In genomic region chr15:48996276-48996675, GRCh38 we compare ENCODE assay signal across 25 cellular contexts. TPM values are rescaled to one million over a fixed set of nuclear protein-coding genes. Genes with fewer than 3 reads are reported as not detected.
DNase-seq lines count a peak whose midpoint lies in the region; ATAC-seq, FAIRE-seq and TF ChIP-seq lines count a peak whose summit lies in the region.
"Had no signal": no experiment of that assay in that cellular context is flagged by ENCODE, and none has a peak within 500 bp of the region (broad histone marks: within the 10 kb centered on the region; RNA-seq: fewer than 3 reads in every experiment).

No MANE protein-coding gene starts in this region.

- intact Hi-C loops in ascending aorta (cut with DNase I) = no loop called here

- H3K9ac ChIP-seq in astrocyte (ENCODE audit: low read length) = no peak overlapping the region

- H3K4me3 Mint-ChIP-seq in HFFc6 (no peak overlapping the region), astrocyte (ENCODE audit: unreplicated experiment) (no peak overlapping the region)
- H3K4me3 Mint-ChIP-seq in activated T-cell treated with anti-CD3 and anti-CD28 coated beads, Interleukin-2, amount 50 U/mL, for 72 hours = no peak overlapping the region
- H3K4me3 Mint-ChIP-seq: B cell had no signal

- H3K4me1 ChIP-seq in astrocyte (ENCODE audit: insufficient read depth, low read length) (no peaks in the 10 kb centered on the region), ascending aorta (no peaks in the 10 kb centered on the region)

- TF ChIP-seq CTCF in HFFc6 (IDR thresholded peaks at IDR 0.05) (no peak), astrocyte (IDR thresholded peaks at IDR 0.05; ENCODE audit: insufficient read depth, low read depth, low read length) (no peak), ascending aorta (IDR thresholded peaks at IDR 0.05) (no peak)

- ATAC-seq in HG02973 (IDR thresholded peaks at IDR 0.05; ENCODE audit: unreplicated experiment) = no peak
- no peak for ATAC-seq in activated T-cell treated with anti-CD3 and anti-CD28 coated beads, Interleukin-2, amount 50 U/mL, for 72 hours (replicated peaks in 1 of 2)
- ATAC-seq: GM12878, PC-3, SK-N-SH treated with all-trans-retinoic acid at 6 μM for 48 hours had no signal

- no peak overlapping the region for H2AFZ ChIP-seq in astrocyte (ENCODE audit: low read depth, low read length)

- H3K9me3 ChIP-seq in astrocyte (ENCODE audit: insufficient read depth, low read depth, low read length) = no peaks in the 10 kb centered on the region
- H3K9me3 ChIP-seq in ascending aorta = no peaks in the 10 kb centered on the region
- H3K9me3 ChIP-seq: MG63 had no signal

- H3K27me3 Mint-ChIP-seq in HFFc6 (ENCODE audit: insufficient read depth) (no peaks in the 10 kb centered on the region; the same call in 1 of the 2 replicates), astrocyte (ENCODE audit: low read depth, unreplicated experiment) (no peaks in the 10 kb centered on the region)
- H3K27me3 Mint-ChIP-seq in activated T-cell treated with anti-CD3 and anti-CD28 coated beads, Interleukin-2, amount 50 U/mL, for 72 hours (ENCODE audit: low read depth) = no peaks in the 10 kb centered on the region
- H3K27me3 Mint-ChIP-seq: B cell had no signal

- H3K27ac Mint-ChIP-seq in HFFc6 = 0 out of 2 replicates have a peak overlapping the region, but pooled peaks have one; percentile 19
- peak overlapping the region; percentile 81 for H3K27ac Mint-ChIP-seq in astrocyte (ENCODE audit: unreplicated experiment)
- no peak overlapping the region for H3K27ac Mint-ChIP-seq in activated T-cell treated with anti-CD3 and anti-CD28 coated beads, Interleukin-2, amount 50 U/mL, for 72 hours
- H3K27ac Mint-ChIP-seq: B cell had no signal

- H3K4me1 Mint-ChIP-seq in HFFc6 (ENCODE audit: low read depth) (peaks cover 43% of the 10 kb centered on the region), astrocyte (ENCODE audit: low read depth, unreplicated experiment) (peaks cover 16% of the 10 kb centered on the region)
- no peaks in the 10 kb centered on the region for H3K4me1 Mint-ChIP-seq in activated T-cell treated with anti-CD3 and anti-CD28 coated beads, Interleukin-2, amount 50 U/mL, for 72 hours (ENCODE audit: low read depth)

- H3K4me3 ChIP-seq in astrocyte (ENCODE audit: insufficient read depth, low read depth, low read length) (no peak overlapping the region), ascending aorta (no peak overlapping the region)
- H3K4me3 ChIP-seq: GM12878, MG63 had no signal

- no peaks in the 10 kb centered on the region for H3K9me3 Mint-ChIP-seq in HFFc6
- H3K9me3 Mint-ChIP-seq in astrocyte (ENCODE audit: unreplicated experiment) = no peaks in the 10 kb centered on the region
- no peaks in the 10 kb centered on the region for H3K9me3 Mint-ChIP-seq in activated T-cell treated with anti-CD3 and anti-CD28 coated beads, Interleukin-2, amount 50 U/mL, for 72 hours

- H3K36me3 Mint-ChIP-seq in HFFc6 (ENCODE audit: low read depth) (peaks cover 65% of the 10 kb centered on the region), astrocyte (ENCODE audit: low read depth, unreplicated experiment) (peaks cover 19% of the 10 kb centered on the region)
- peaks cover 3 to 11% of the 10 kb centered on the region in 2 donors for H3K36me3 Mint-ChIP-seq in activated T-cell treated with anti-CD3 and anti-CD28 coated beads, Interleukin-2, amount 50 U/mL, for 72 hours (ENCODE audit: insufficient read depth in 2 of 2)

- H3K79me2 ChIP-seq in astrocyte (ENCODE audit: insufficient read depth, low read length) = no peaks in the 10 kb centered on the region

- H3K36me3 ChIP-seq in astrocyte (ENCODE audit: insufficient read depth, low read length) (peaks cover 51% of the 10 kb centered on the region), ascending aorta (peaks cover 41 to 71% of the 10 kb centered on the region in 2 donors)

- H3K4me2 ChIP-seq in astrocyte (ENCODE audit: low read length) = no peak overlapping the region

- H3K27me3 ChIP-seq in astrocyte (ENCODE audit: insufficient read depth, low read length) = no peaks in the 10 kb centered on the region
- no peaks in the 10 kb centered on the region for H3K27me3 ChIP-seq in ascending aorta
- H3K27me3 ChIP-seq: MG63 had no signal

- no peak overlapping the region for H3K27ac ChIP-seq in astrocyte (ENCODE audit: low read depth, low read length)
- H3K27ac ChIP-seq in ascending aorta = no peak overlapping the region
- H3K27ac ChIP-seq: HL-60 had no signal

- no peaks in the 10 kb centered on the region for H4K20me1 ChIP-seq in astrocyte (ENCODE audit: insufficient read depth, low read length)

- FAIRE-seq in astrocyte (lab: Jason Lieb, UNC) = no peak
- FAIRE-seq: GM12878, H1 had no signal

- no peak for DNase-seq in HFFc6
- DNase-seq in astrocyte (ENCODE audit: low read depth) = peak; percentile 41
- DNase-seq in hepatic stellate cell (ENCODE audit: low spot score) = peak; percentile 18
- no peak for DNase-seq in activated T-cell treated with anti-CD3 and anti-CD28 coated beads, Interleukin-2, amount 50 U/mL, for 72 hours
- no peak for DNase-seq in ascending aorta (ENCODE audit: low spot score in 2 of 2)
- no peak for DNase-seq in T-helper 1 cell
- DNase-seq: ACHN, DMS 273 treated with DMSO at 0.1 percent for 48 hours, GF-D8, Karpas-422, MG63, NCI-H1048, NCI-H1436 treated with DMSO at 0.1 percent for 48 hours, NCI-H2029, NCI-H345, NCI-H524 treated with DMSO at 0.1 percent for 48 hours, PC-3, RPMI8226, SHP77 treated with DMSO at 0.1 percent for 48 hours had no signal

RNA-seq across cellular contexts. Expression of gene SHC4, which starts 32.6 kb away (rescaled TPM):
- 1 to 10 TPM; 2.1 to 4.2 (median 3.5) TPM for total RNA-seq in HFFc6 (2021; fragmentation: NEBNext Ultra II Directional; extraction: Animal tissue kit (Norgen Biotek cat#: 25700))
- total RNA-seq in astrocyte = 2.7 and 3.7 TPM in 2 replicates
- 1 to 10 TPM; 1.2 to 2.1 TPM for total RNA-seq in activated T-cell treated with anti-CD3 and anti-CD28 coated beads, Interleukin-2, amount 50 U/mL, for 72 hours
- 7.2 TPM for total RNA-seq in ascending aorta

RNA-seq across cellular contexts. Expression of gene SECISBP2L, which starts 50.0 kb away (rescaled TPM):
- total RNA-seq in HFFc6 (2021; fragmentation: NEBNext Ultra II Directional; extraction: Animal tissue kit (Norgen Biotek cat#: 25700)) = 10 to 100 TPM; 46.2 to 57.6 (median 54.7) TPM
- total RNA-seq in astrocyte (52.5 and 53.2 TPM in 2 replicates), ascending aorta (9.7 TPM)
- total RNA-seq in activated T-cell treated with anti-CD3 and anti-CD28 coated beads, Interleukin-2, amount 50 U/mL, for 72 hours = 10 to 100 TPM; 31.0 to 33.7 TPM

Comparison
In these comparisons a context has a peak if more than half of its experiments do, and no peak if none do; other contexts are left out.
1. DNase-seq: peak in astrocyte (single experiment) and hepatic stellate cell (single experiment); none in HFFc6 (single experiment), activated T-cell treated with anti-CD3 and anti-CD28 coated beads, Interleukin-2, amount 50 U/mL, for 72 hours (0 of 2), ascending aorta (0 of 2) and T-helper 1 cell (0 of 5).